In genomic region chr15:90606641-90607040, GRCh38 we compare ENCODE assay signal across 25 cellular contexts.
DNase-seq lines count a peak whose midpoint lies in the region; TF ChIP-seq lines count a peak whose summit lies in the region.
"Had no signal": no experiment of that assay in that cellular context is flagged by ENCODE, and none has a peak within 500 bp of the region (broad histone marks: within the 10 kb centered on the region; RNA-seq: fewer than 3 reads in every experiment).

No MANE protein-coding gene starts in this region.

- TF ChIP-seq CTCF in thyroid gland (IDR thresholded peaks at IDR 0.05) (no peak), tibial artery (IDR thresholded peaks at IDR 0.05) (no peak)

- TF ChIP-seq POLR2A in thyroid gland (IDR thresholded peaks at IDR 0.05), result no peak

- 92 to 93% methylated on average over 7 of the region's 7 CpGs for WGBS in thyroid gland, 2 donors

- H3K4me3 ChIP-seq in thyroid gland (replicated peaks in 1 of 3) (no peak overlapping the region), tibial artery (no peak overlapping the region)
- H3K4me3 ChIP-seq: A549; BLaER1; BLaER1 treated with 17β-estradiol and CSF1 and Interleukin-3, amounts not matched to agents 10 nM and 100 nM had no signal

- intact Hi-C loops in thyroid gland (cut with DNase I), result no loop called here
- intact Hi-C loops in tibial artery (cut with DNase I; ENCODE audit: low total_unique reads), result loop anchor here (5.0 kb wide), 1 partner anchor 74 kb away; no protein-coding TSS in a partner anchor
- intact Hi-C loops in posterior cingulate gyrus (cut with DNase I), result no loop called here

- H3K4me1 ChIP-seq in thyroid gland (peaks cover 10 to 26% of the 10 kb centered on the region in 2 donors), tibial artery (peaks cover 0 to 54% (median 41%) of the 10 kb centered on the region in 4 donors)
- H3K4me1 ChIP-seq: A549, BE2C had no signal

- H3K36me3 ChIP-seq in thyroid gland (peaks cover 0 to 5% of the 10 kb centered on the region in 2 donors), tibial artery (peaks cover 12 to 41% (median 35%) of the 10 kb centered on the region in 3 donors)
- H3K36me3 ChIP-seq: BE2C had no signal

- peak overlapping the region; percentile 32 to 80 (median 74) for H3K27ac ChIP-seq in thyroid gland
- H3K27ac ChIP-seq in tibial artery, result peak overlapping the region; percentile 76 to 79
- H3K27ac ChIP-seq: 22Rv1, A549, BLaER1, C4-2B had no signal

- DNase-seq in thyroid gland (no peak), tibial artery (no peak), posterior cingulate gyrus (no peak)
- no peak for DNase-seq in central memory CD4-positive, alpha-beta T cell
- DNase-seq: 8988T; ACHN; AML-193; BE2C; C1 segment of cervical spinal cord; Caco-2; Calu3; CD4-positive, alpha-beta memory T cell; CD4-positive, alpha-beta T cell; CD4-positive, CD25-positive, alpha-beta regulatory T cell; CD8-positive, alpha-beta memory T cell; CD8-positive, alpha-beta T cell; COR-L47; DMS 273 treated with DMSO at 0.1 percent for 48 hours; DND-41; EL had no signal

- H3K9me3 ChIP-seq in thyroid gland, result no peaks in the 10 kb centered on the region
- no peaks in the 10 kb centered on the region for H3K9me3 ChIP-seq in tibial artery
- H3K9me3 ChIP-seq: A549; BE2C; BLaER1; BLaER1 treated with 17β-estradiol and CSF1 and Interleukin-3, amounts not matched to agents 10 nM and 100 nM; Caco-2 had no signal

- H3K27me3 ChIP-seq in thyroid gland (no peaks in the 10 kb centered on the region), tibial artery (no peaks in the 10 kb centered on the region)
- H3K27me3 ChIP-seq: BE2C; BLaER1; BLaER1 treated with 17β-estradiol and CSF1 and Interleukin-3, amounts not matched to agents 10 nM and 100 nM had no signal
